ENCODE assay signal across 15 cellular contexts in the genomic region with DNA sequence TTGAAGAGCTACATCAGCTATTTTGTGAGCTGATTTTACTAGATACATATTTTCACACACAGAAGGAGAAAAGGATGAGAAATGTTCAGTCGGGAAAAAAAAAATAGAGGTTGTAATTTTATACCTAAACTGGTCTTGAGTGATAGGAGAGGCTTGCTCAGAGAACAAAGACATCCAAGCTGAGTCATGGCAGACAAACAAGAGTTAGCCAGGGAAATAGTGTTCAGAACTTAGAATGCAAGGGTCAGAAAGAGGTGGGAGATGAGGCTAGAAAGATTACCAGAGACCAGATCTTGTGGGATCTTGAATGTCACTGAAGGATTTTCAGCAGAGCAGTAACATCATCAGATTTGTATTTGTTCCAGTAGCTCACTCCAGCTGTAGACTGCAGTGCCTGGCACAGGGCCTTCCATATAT.
DNase-seq lines count a peak whose midpoint lies in the region; ATAC-seq and TF ChIP-seq lines count a peak whose summit lies in the region.
"Had no signal": no experiment of that assay in that cellular context is flagged by ENCODE, and none has a peak within 500 bp of the region (broad histone marks: within the 10 kb centered on the region; RNA-seq: fewer than 3 reads in every experiment).

No MANE protein-coding gene starts in this region.

- no peak for TF ChIP-seq CTCF in mucosa of descending colon (IDR thresholded peaks at IDR 0.05)

- H3K4me3 ChIP-seq in mucosa of descending colon, result no peak overlapping the region
- H3K4me3 ChIP-seq: body of pancreas, tibial artery had no signal

- peak; percentile 69 for DNase-seq in NCI-H2107 treated with DMSO at 0.1 percent for 48 hours (lab: John Stamatoyannopoulos, UW; ENCODE audit: unreplicated experiment)
- no peak for DNase-seq in NCI-H2107 (lab: John Stamatoyannopoulos, UW)
- DNase-seq in astrocyte of the hippocampus (ENCODE audit: low read depth, low spot score), result peak; percentile 78
- DNase-seq in glomerular endothelial cell (ENCODE audit: extremely low read depth, low read depth, low spot score), result peak; percentile 48
- peak; percentile 55 for DNase-seq in superior temporal gyrus (ENCODE audit: extremely low spot score)
- DNase-seq in SIG-M5 (lab: John Stamatoyannopoulos, UW), result no peak
- no peak for DNase-seq in mucosa of descending colon
- DNase-seq in GF-D8 (lab: John Stamatoyannopoulos, UW), result no peak
- DNase-seq: 8988T; natural killer cell; NCI-H1930; Right ventricle myocardium superior; stimulated activated CD4-positive, alpha-beta T cell treated with anti-CD3 and anti-CD28 coated beads, Interleukin-4, amount 100 ng/mL, for 1 hour; tibial artery had no signal

- H3K4me1 ChIP-seq in mucosa of descending colon (ENCODE audit: low read depth), result no peaks in the 10 kb centered on the region
- H3K4me1 ChIP-seq: tibial artery had no signal

- intact Hi-C loops in mucosa of descending colon (cut with DNase I, micrococcal nuclease), result loop anchor here in 1 of 2 donors (5.0 kb wide), 1 partner anchor 140 kb away; a partner anchor contains a TSS

- H3K9me3 ChIP-seq in mucosa of descending colon, result no peaks in the 10 kb centered on the region
- H3K9me3 ChIP-seq: body of pancreas, tibial artery had no signal

- no peaks in the 10 kb centered on the region for H3K36me3 ChIP-seq in mucosa of descending colon (ENCODE audit: low read depth)

- no peak for ATAC-seq in mucosa of descending colon
- ATAC-seq: natural killer cell had no signal

Comparison
In these comparisons a context has a peak if more than half of its experiments do, and no peak if none do; other contexts are left out.
1. DNase-seq: peak in NCI-H2107 treated with DMSO at 0.1 percent for 48 hours (single experiment), astrocyte of the hippocampus (single experiment), glomerular endothelial cell (single experiment) and superior temporal gyrus (single experiment); none in NCI-H2107 (single experiment), SIG-M5 (single experiment), mucosa of descending colon (0 of 3) and GF-D8 (single experiment).